Comparison of ENCODE assay signal across 10 cellular contexts in the genomic region with DNA sequence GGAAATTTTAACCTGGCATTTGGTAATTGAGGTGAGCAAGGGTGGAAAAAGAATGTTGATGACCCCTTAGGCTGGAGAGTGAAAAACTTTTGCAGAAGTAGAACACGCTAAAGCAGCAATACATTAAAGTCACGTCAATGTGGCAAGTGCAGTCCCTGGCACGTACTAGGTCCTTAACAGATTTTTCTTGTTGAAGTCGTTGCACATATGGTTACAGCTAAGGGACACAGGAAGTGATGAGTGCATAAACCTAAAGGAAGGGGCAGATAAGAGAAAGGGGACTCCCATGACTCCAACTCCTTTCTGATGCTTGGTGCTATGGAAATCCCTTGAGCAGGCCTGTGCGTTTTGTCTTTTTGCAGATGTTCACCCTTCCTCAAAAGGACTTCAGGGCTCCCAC. TPM values are rescaled to one million over a fixed set of nuclear protein-coding genes. Genes with fewer than 3 reads are reported as not detected.
DNase-seq lines count a peak whose midpoint lies in the region; ATAC-seq, FAIRE-seq and TF ChIP-seq lines count a peak whose summit lies in the region.
"Had no signal": no experiment of that assay in that cellular context is flagged by ENCODE, and none has a peak within 500 bp of the region (broad histone marks: within the 10 kb centered on the region; RNA-seq: fewer than 3 reads in every experiment).

No MANE protein-coding gene starts in this region.

- intact Hi-C loops in left ventricle myocardium inferior (cut with micrococcal nuclease), result no loop called here
- intact Hi-C loops in Right ventricle myocardium superior (cut with DNase I), result no loop called here
- intact Hi-C loops in left lung (cut with DNase I), result no loop called here
- intact Hi-C loops in aorta (cut with DNase I), result no loop called here

- no peaks in the 10 kb centered on the region for H3K36me3 Mint-ChIP-seq in activated CD8-positive, alpha-beta T cell treated with anti-CD3 and anti-CD28 coated beads, Interleukin-2, amount 10 ng/mL, durations not matched to agents 7 days and 5 days (ENCODE audit: low read depth)

- no peaks in the 10 kb centered on the region for H3K9me3 ChIP-seq in left ventricle myocardium inferior (replicated peaks)
- H3K9me3 ChIP-seq in left lung, result no peaks in the 10 kb centered on the region
- H3K9me3 ChIP-seq in aorta (ENCODE audit: control insufficient read depth, low read length), result no peaks in the 10 kb centered on the region
- H3K9me3 ChIP-seq: gastrocnemius medialis had no signal

- CTCF ChIA-PET in activated CD8-positive, alpha-beta T cell treated with anti-CD3 and anti-CD28 coated beads, Interleukin-2, amount 10 ng/mL, durations not matched to agents 7 days and 5 days (lab: Charles Lee), result interaction anchor here (1.3 to 2.2 kb wide), 5 partner anchors 19 to 38 kb away, joined by 5 to 9 read pairs (median 7); no protein-coding TSS in a partner anchor

- peaks cover 6% of the 10 kb centered on the region for H3K27me3 Mint-ChIP-seq in activated CD8-positive, alpha-beta T cell treated with anti-CD3 and anti-CD28 coated beads, Interleukin-2, amount 10 ng/mL, durations not matched to agents 7 days and 5 days (ENCODE audit: low read depth)

- H3K27ac ChIP-seq in left ventricle myocardium inferior (replicated peaks) (peak overlapping the region; percentile 89), left lung (peak overlapping the region in 1 of 2 donors; percentile 91), aorta (ENCODE audit: low read depth in 1 of 2, low read length in 2 of 2) (no peak overlapping the region)

- H3K27me3 ChIP-seq in left ventricle myocardium inferior (ENCODE audit: low read depth), result no peaks in the 10 kb centered on the region
- H3K27me3 ChIP-seq in left lung, result no peaks in the 10 kb centered on the region
- H3K27me3 ChIP-seq in aorta (ENCODE audit: control insufficient read depth in 1 of 2, insufficient read depth in 2 of 2, low read length in 1 of 2), result no peaks in the 10 kb centered on the region
- H3K27me3 ChIP-seq: gastrocnemius medialis had no signal

- DNase-seq in left ventricle myocardium inferior (no peak), Right ventricle myocardium superior (no peak), left lung (no peak), aorta (no peak), Ammon's horn (ENCODE audit: low spot score) (no peak), RCC 7860 (ENCODE audit: low spot score) (no peak)
- DNase-seq in activated CD8-positive, alpha-beta T cell treated with anti-CD3 and anti-CD28 coated beads, Interleukin-2, amount 10 ng/mL, durations not matched to agents 7 days and 5 days, result no peak
- DNase-seq: NCI-H510A treated with DMSO at 0.1 percent for 48 hours had no signal

- POLR2A ChIA-PET in activated CD8-positive, alpha-beta T cell treated with anti-CD3 and anti-CD28 coated beads, Interleukin-2, amount 10 ng/mL, durations not matched to agents 7 days and 5 days (lab: Charles Lee), result interaction anchor here (1.2 kb wide), 1 partner anchor 501 kb away, joined by 3 read pairs; no protein-coding TSS in a partner anchor

- H3K4me1 Mint-ChIP-seq in activated CD8-positive, alpha-beta T cell treated with anti-CD3 and anti-CD28 coated beads, Interleukin-2, amount 10 ng/mL, durations not matched to agents 7 days and 5 days (ENCODE audit: low read depth), result peaks cover 26% of the 10 kb centered on the region

- ATAC-seq in Right ventricle myocardium superior (ENCODE audit: poor library complexity), result no peak
- ATAC-seq in activated CD8-positive, alpha-beta T cell treated with anti-CD3 and anti-CD28 coated beads, Interleukin-2, amount 10 ng/mL, durations not matched to agents 7 days and 5 days, result no peak
- no peak for ATAC-seq in left lung
- no peak for ATAC-seq in aorta (ENCODE audit: low FRiP score)
- no peak for ATAC-seq in HG03342 (IDR thresholded peaks at IDR 0.05; ENCODE audit: unreplicated experiment)

- TF ChIP-seq CTCF in left ventricle myocardium inferior (IDR thresholded peaks at IDR 0.05; ENCODE audit: borderline replicate concordance) (no peak), left lung (IDR thresholded peaks at IDR 0.05) (no peak)

- FAIRE-seq in RCC 7860 (lab: Jason Lieb, UNC), result no peak

- peaks cover 17% of the 10 kb centered on the region for H3K36me3 ChIP-seq in left ventricle myocardium inferior
- H3K36me3 ChIP-seq in left lung, result peaks cover 0 to 20% of the 10 kb centered on the region in 2 donors
- H3K36me3 ChIP-seq in aorta (ENCODE audit: control insufficient read depth in 1 of 2, insufficient read depth in 2 of 2, low read length in 1 of 2), result peaks cover 0 to 3% of the 10 kb centered on the region in 2 donors

- 65 to 79% methylated on average over 5 of the region's 5 CpGs for WGBS in aorta, 2 donors

- no peaks in the 10 kb centered on the region for H3K9me3 Mint-ChIP-seq in activated CD8-positive, alpha-beta T cell treated with anti-CD3 and anti-CD28 coated beads, Interleukin-2, amount 10 ng/mL, durations not matched to agents 7 days and 5 days (ENCODE audit: insufficient read depth)

- peak overlapping the region; percentile 87 for H3K27ac Mint-ChIP-seq in activated CD8-positive, alpha-beta T cell treated with anti-CD3 and anti-CD28 coated beads, Interleukin-2, amount 10 ng/mL, durations not matched to agents 7 days and 5 days

- peaks cover 16% of the 10 kb centered on the region for H3K4me1 ChIP-seq in left ventricle myocardium inferior
- H3K4me1 ChIP-seq in left lung, result peaks cover 0 to 16% of the 10 kb centered on the region in 2 donors
- H3K4me1 ChIP-seq in aorta (ENCODE audit: control insufficient read depth in 1 of 2, insufficient read depth in 2 of 2, low read length in 2 of 2), result no peaks in the 10 kb centered on the region

- peak overlapping the region; percentile 76 for H3K4me3 ChIP-seq in left ventricle myocardium inferior
- H3K4me3 ChIP-seq in left lung, result peak overlapping the region; percentile 62 to 77
- H3K4me3 ChIP-seq in aorta (ENCODE audit: low read length in 2 of 2), result peak overlapping the region; percentile 67 to 76

- peak overlapping the region; percentile 82 for H3K4me3 Mint-ChIP-seq in activated CD8-positive, alpha-beta T cell treated with anti-CD3 and anti-CD28 coated beads, Interleukin-2, amount 10 ng/mL, durations not matched to agents 7 days and 5 days

RNA-seq across cellular contexts. Expression of gene ACCS, which starts 1.2 kb away (rescaled TPM):
- total RNA-seq in left ventricle myocardium inferior (7.9 TPM), Right ventricle myocardium superior (6.3 TPM), left lung (10 to 100 TPM; 29.3 to 42.1 TPM), aorta (10 to 100 TPM; 31.7 to 88.9 TPM)
- total RNA-seq in activated CD8-positive, alpha-beta T cell treated with anti-CD3 and anti-CD28 coated beads, Interleukin-2, amount 10 ng/mL, durations not matched to agents 7 days and 5 days, result 1 to 10 TPM; 8.7 to 9.0 TPM
- 10 to 100 TPM in 1 of 2 donors, 1 to 10 TPM in 1; 8.8 to 92.5 TPM for polyA plus RNA-seq in aorta

RNA-seq across cellular contexts. Expression of gene ACCSL, which starts 19.5 kb away (rescaled TPM):
- not detected for total RNA-seq in left ventricle myocardium inferior
- not detected for total RNA-seq in Right ventricle myocardium superior
- not detected for total RNA-seq in activated CD8-positive, alpha-beta T cell treated with anti-CD3 and anti-CD28 coated beads, Interleukin-2, amount 10 ng/mL, durations not matched to agents 7 days and 5 days
- total RNA-seq in left lung, result not detected
- total RNA-seq in aorta, result not detected
- not detected for polyA plus RNA-seq in aorta
- total RNA-seq: gastrocnemius medialis had no signal

RNA-seq across cellular contexts. Expression of gene EXT2, which starts 28.2 kb away (rescaled TPM):
- total RNA-seq in left ventricle myocardium inferior (24.5 TPM), Right ventricle myocardium superior (26.1 TPM), left lung (10 to 100 TPM; 56.4 to 63.1 TPM), aorta (10 to 100 TPM; 58.0 to 69.4 TPM)
- 10 to 100 TPM; 18.4 to 22.5 TPM for total RNA-seq in activated CD8-positive, alpha-beta T cell treated with anti-CD3 and anti-CD28 coated beads, Interleukin-2, amount 10 ng/mL, durations not matched to agents 7 days and 5 days
- 10 to 100 TPM; 16.0 to 45.2 TPM for polyA plus RNA-seq in aorta
